Comparison of ENCODE assay signal across 23 cellular contexts in the genomic region with DNA sequence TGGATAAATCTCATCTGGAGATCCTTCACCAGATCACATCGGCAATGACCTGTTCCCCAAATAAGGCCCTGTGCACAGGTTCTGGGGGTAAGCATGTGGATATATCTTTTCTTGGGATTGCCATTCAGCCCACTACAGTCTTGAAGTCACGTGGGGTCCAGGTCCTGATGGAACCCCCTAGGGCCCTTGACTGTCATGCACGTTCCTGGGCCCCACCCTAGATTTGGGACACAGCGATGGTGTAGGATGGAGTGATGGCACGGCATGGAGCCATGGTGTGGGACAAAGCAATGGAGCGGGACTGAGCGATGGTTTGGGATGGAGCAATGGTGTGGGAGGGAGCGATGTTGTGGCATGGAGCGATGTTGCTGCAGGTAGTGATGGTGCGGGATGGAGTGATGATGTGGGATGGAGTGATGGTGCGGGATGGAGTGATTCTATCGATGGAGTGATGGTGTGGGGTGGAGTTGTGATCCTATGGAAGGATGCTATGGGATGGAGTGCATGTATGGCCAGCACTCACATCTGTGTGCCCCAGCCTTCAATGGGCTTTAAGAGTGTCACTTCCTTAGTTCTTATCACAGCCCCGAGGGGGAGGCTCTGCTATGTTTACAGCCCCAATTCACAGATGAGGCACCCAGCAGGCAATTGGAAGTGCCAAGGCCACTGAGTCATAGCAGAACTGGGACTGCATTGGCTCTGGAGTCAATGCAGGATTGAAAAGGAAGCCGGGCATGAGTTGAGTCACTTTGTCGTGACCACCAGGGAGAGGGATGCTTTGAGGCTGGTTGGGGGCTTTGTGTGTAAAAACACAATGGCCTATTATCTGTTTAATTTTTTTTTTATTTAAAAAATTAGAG.
"Had no signal": no experiment of that assay in that cellular context is flagged by ENCODE, and none has a peak within 500 bp of the region (broad histone marks: within the 10 kb centered on the region; RNA-seq: fewer than 3 reads in every experiment).

No MANE protein-coding gene starts in this region.

- DNase-seq: activated B cell treated with CpG ODN at 0.5 μM for 24 hours; activated CD4-positive, alpha-beta memory T cell treated with anti-CD3 and anti-CD28 coated beads for 36 hours; activated CD4-positive, alpha-beta T cell treated with anti-CD3 and anti-CD28 coated beads for 4 hours; activated T-cell treated with anti-CD3 and anti-CD28 coated beads for 4 hours; caudate nucleus; foreskin fibroblast; retina; stimulated activated CD4-positive, alpha-beta T cell treated with anti-CD3 and anti-CD28 coated beads, Interleukin-12 subunit alpha, Interleukin-12 subunit beta, amount 100 ng/mL, for 4 hours; stimulated activated CD4-positive, alpha-beta T cell treated with anti-CD3 and anti-CD28 coated beads, Interleukin-1b, Interleukin-23, amount 100 ng/mL, for 48 hours; stimulated activated naive CD8-positive, alpha-beta T cell treated with anti-CD3 and anti-CD28 coated beads, Interleukin-15, Interleukin-2, amounts not matched to agents 100 U/mL and 50 U/mL, for 24 hours; T-helper 9 cell; uterus had no signal

- H3K27me3 ChIP-seq: hepatocyte, tibial nerve, uterus had no signal

- H3K9me3 ChIP-seq: uterus had no signal

- H3K27ac ChIP-seq: dorsolateral prefrontal cortex, epithelial cell of prostate, hepatocyte, tibial nerve, uterus had no signal

- H3K4me2 ChIP-seq: hepatocyte had no signal

- H3K4me3 Mint-ChIP-seq: activated B cell treated with CpG ODN at 0.5 μM for 24 hours; activated CD4-positive, alpha-beta memory T cell treated with anti-CD3 and anti-CD28 coated beads for 36 hours; activated naive CD8-positive, alpha-beta T cell; activated T-helper 1 cell treated with anti-CD3 and anti-CD28 coated beads, Interleukin-12 subunit alpha, Interleukin-12 subunit beta, Interleukin-2, Interleukin-4 antibody, amounts not matched to agents 30 ng/mL and 10 ng/mL and 1 ng/mL, durations not matched to agents 14 hours and 24 hours and 36 hours; mesothelial cell of epicardium; natural killer cell treated with Interleukin-12 subunit alpha and Interleukin-12 subunit beta and Interleukin-15 and Interleukin-18, amount 100 ng/mL, for 72 hours had no signal

- H3K79me2 ChIP-seq: hepatocyte had no signal

- H3K36me3 Mint-ChIP-seq: activated CD4-positive, alpha-beta memory T cell treated with anti-CD3 and anti-CD28 coated beads for 36 hours; activated naive CD8-positive, alpha-beta T cell; mesothelial cell of epicardium; natural killer cell treated with Interleukin-12 subunit alpha and Interleukin-12 subunit beta and Interleukin-15 and Interleukin-18, amount 100 ng/mL, for 72 hours had no signal

- H3K4me3 ChIP-seq: dorsolateral prefrontal cortex, hepatocyte, lung, tibial nerve, uterus had no signal

- H3K4me1 ChIP-seq: tibial nerve, uterus had no signal

- H3K36me3 ChIP-seq: tibial nerve, uterus had no signal

- ATAC-seq: natural killer cell treated with Interleukin-12 subunit alpha and Interleukin-12 subunit beta and Interleukin-15 and Interleukin-18, amount 100 ng/mL, for 72 hours; stimulated activated naive CD8-positive, alpha-beta T cell treated with anti-CD3 and anti-CD28 coated beads, Interleukin-15, Interleukin-2, amounts not matched to agents 100 U/mL and 50 U/mL, for 24 hours had no signal

- H3K27ac Mint-ChIP-seq: activated B cell treated with CpG ODN at 0.5 μM for 24 hours; activated CD4-positive, alpha-beta memory T cell treated with anti-CD3 and anti-CD28 coated beads for 36 hours; activated naive CD8-positive, alpha-beta T cell; activated T-helper 1 cell treated with anti-CD3 and anti-CD28 coated beads, Interleukin-12 subunit alpha, Interleukin-12 subunit beta, Interleukin-2, Interleukin-4 antibody, amounts not matched to agents 30 ng/mL and 10 ng/mL and 1 ng/mL, durations not matched to agents 14 hours and 24 hours and 36 hours; mesothelial cell of epicardium; natural killer cell treated with Interleukin-12 subunit alpha and Interleukin-12 subunit beta and Interleukin-15 and Interleukin-18, amount 100 ng/mL, for 72 hours had no signal

- H3K9me3 Mint-ChIP-seq: activated T-helper 1 cell treated with anti-CD3 and anti-CD28 coated beads, Interleukin-12 subunit alpha, Interleukin-12 subunit beta, Interleukin-2, Interleukin-4 antibody, amounts not matched to agents 30 ng/mL and 10 ng/mL and 1 ng/mL, durations not matched to agents 14 hours and 24 hours and 36 hours; mesothelial cell of epicardium had no signal

- H2AFZ ChIP-seq: hepatocyte had no signal

- FAIRE-seq: colon, islet of Langerhans had no signal

- H3K4me1 Mint-ChIP-seq: activated B cell treated with CpG ODN at 0.5 μM for 24 hours, mesothelial cell of epicardium had no signal
